ENCODE assay signal across 24 cellular contexts in the genomic region with DNA sequence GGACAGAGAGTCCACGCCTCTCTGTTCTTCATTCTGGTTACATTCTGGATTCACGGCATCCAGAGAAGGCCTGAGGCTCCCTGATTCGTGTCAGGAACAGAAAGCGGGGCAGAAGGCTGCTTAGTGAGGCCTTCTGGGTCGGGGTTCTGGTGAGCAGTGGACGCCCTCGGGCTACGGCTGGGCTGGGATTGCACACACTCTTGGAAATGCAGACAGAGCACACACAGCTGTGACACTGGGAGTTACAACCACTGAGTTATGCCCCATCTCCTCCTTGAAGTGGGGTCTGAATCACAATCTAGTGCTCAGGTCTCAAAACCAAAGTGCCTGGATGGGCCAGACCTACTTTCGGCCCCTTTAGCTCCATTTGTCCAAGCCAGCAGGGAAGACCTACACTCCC.
"Had no signal": no experiment of that assay in that cellular context is flagged by ENCODE, and none has a peak within 500 bp of the region (broad histone marks: within the 10 kb centered on the region; RNA-seq: fewer than 3 reads in every experiment).

No MANE protein-coding gene starts in this region.

- H3K9me3 ChIP-seq: gastrocnemius medialis, left ventricle myocardium inferior, lower lobe of right lung, psoas muscle, right lobe of liver, suprapubic skin, thyroid gland, upper lobe of right lung, vagina had no signal

- H3K9me3 Mint-ChIP-seq: memory B cell; mesothelial cell of epicardium; natural killer cell; neural progenitor cell; stimulated activated effector memory CD8-positive, alpha-beta T cell treated with anti-CD3 and anti-CD28 coated beads, Interleukin-12 subunit alpha, Interleukin-12 subunit beta, amount 100 ng/mL, for 72 hours had no signal

- ATAC-seq: esophagus mucosa; gastrocnemius medialis; lower lobe of right lung; natural killer cell; psoas muscle; right lobe of liver; stimulated activated effector memory CD8-positive, alpha-beta T cell treated with anti-CD3 and anti-CD28 coated beads, Interleukin-12 subunit alpha, Interleukin-12 subunit beta, amount 100 ng/mL, for 72 hours; stimulated activated naive CD8-positive, alpha-beta T cell treated with anti-CD3 and anti-CD28 coated beads, Interleukin-15, Interleukin-2, amounts not matched to agents 100 U/mL and 50 U/mL, for 24 hours; upper lobe of right lung had no signal

- H3K4me1 ChIP-seq: gastrocnemius medialis, left ventricle myocardium inferior, lower lobe of right lung, neural progenitor cell, psoas muscle, right lobe of liver, thyroid gland, upper lobe of right lung had no signal

- H3K4me1 Mint-ChIP-seq: memory B cell; natural killer cell; stimulated activated effector memory CD8-positive, alpha-beta T cell treated with anti-CD3 and anti-CD28 coated beads, Interleukin-12 subunit alpha, Interleukin-12 subunit beta, amount 100 ng/mL, for 72 hours had no signal

- H3K4me3 Mint-ChIP-seq: memory B cell; mesothelial cell of epicardium; natural killer cell; neural progenitor cell; stimulated activated effector memory CD8-positive, alpha-beta T cell treated with anti-CD3 and anti-CD28 coated beads, Interleukin-12 subunit alpha, Interleukin-12 subunit beta, amount 100 ng/mL, for 72 hours had no signal

- H3K27ac ChIP-seq: dorsolateral prefrontal cortex, gastrocnemius medialis, left ventricle myocardium inferior, lower lobe of right lung, neural progenitor cell, psoas muscle, right lobe of liver, suprapubic skin, thyroid gland, upper lobe of right lung, vagina had no signal

- DNase-seq: cortex of kidney; dorsolateral prefrontal cortex; effector CD8-positive, alpha-beta T cell; gastrocnemius medialis; glutamatergic neuron; left ventricle myocardium inferior; lower lobe of right lung; natural killer cell; occipital lobe; psoas muscle; retina; right lobe of liver; stimulated activated CD4-positive, alpha-beta T cell treated with anti-CD3 and anti-CD28 coated beads, Interleukin-4, amount 100 ng/mL, for 1 hour; stimulated activated CD8-positive, alpha-beta memory T cell treated with anti-CD3 and anti-CD28 coated beads, Interleukin-4, amount 100 ng/mL, for 48 hours; stimulated activated naive CD8-positive, alpha-beta T cell treated with anti-CD3 and anti-CD28 coated beads, Interleukin-15, Interleukin-2, amounts not matched to agents 100 U/mL and 50 U/mL, for 24 hours; thyroid gland; upper lobe of right lung had no signal

- H3K27ac Mint-ChIP-seq: memory B cell; mesothelial cell of epicardium; natural killer cell; stimulated activated effector memory CD8-positive, alpha-beta T cell treated with anti-CD3 and anti-CD28 coated beads, Interleukin-12 subunit alpha, Interleukin-12 subunit beta, amount 100 ng/mL, for 72 hours had no signal

- H2AFZ ChIP-seq: neural progenitor cell had no signal

- H3K4me2 ChIP-seq: neural progenitor cell had no signal

- H3K4me3 ChIP-seq: dorsolateral prefrontal cortex, gastrocnemius medialis, left ventricle myocardium inferior, lower lobe of right lung, neural progenitor cell, psoas muscle, right lobe of liver, suprapubic skin, thyroid gland, upper lobe of right lung, vagina had no signal

- H3K36me3 Mint-ChIP-seq: memory B cell; mesothelial cell of epicardium; natural killer cell; neural progenitor cell; stimulated activated effector memory CD8-positive, alpha-beta T cell treated with anti-CD3 and anti-CD28 coated beads, Interleukin-12 subunit alpha, Interleukin-12 subunit beta, amount 100 ng/mL, for 72 hours had no signal

- H3K36me3 ChIP-seq: gastrocnemius medialis, left ventricle myocardium inferior, lower lobe of right lung, neural progenitor cell, right lobe of liver, suprapubic skin, thyroid gland, upper lobe of right lung, vagina had no signal

- H3K9ac ChIP-seq: neural progenitor cell had no signal

- H3K27me3 ChIP-seq: gastrocnemius medialis, neural progenitor cell, right lobe of liver, suprapubic skin, thyroid gland, upper lobe of right lung, vagina had no signal
